ENCODE assay signal across 2 cellular contexts in the genomic region with DNA sequence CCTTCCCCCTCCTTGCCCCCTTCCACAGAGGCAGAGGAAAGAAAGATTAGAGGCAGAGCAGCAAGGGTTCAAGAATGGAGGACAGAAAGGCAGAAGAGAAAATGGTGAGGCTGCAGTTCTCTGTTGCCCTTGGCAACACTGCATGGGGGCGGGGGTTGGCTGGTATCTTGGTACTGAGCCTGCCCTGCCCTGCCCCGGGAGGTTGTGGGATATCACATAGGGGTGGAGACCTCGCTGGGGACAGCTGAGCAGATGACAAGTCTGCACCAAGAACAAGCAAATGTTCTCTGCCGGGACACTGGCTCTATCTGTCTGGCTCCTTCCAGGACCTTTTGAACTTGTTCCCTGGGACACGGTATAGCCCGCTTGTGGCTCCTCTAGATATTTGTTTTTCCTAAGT.
TF ChIP-seq lines count a peak whose summit lies in the region.

No MANE protein-coding gene starts in this region.

TF ChIP-seq in HepG2, 621 proteins besides CTCF, POLR2A, EP300 and RAD21:
- TF ChIP-seq ATAD3A (CRISPR knock-in tag; IDR thresholded peaks at IDR 0.05): no peak
- no peak for TF ChIP-seq ZNF616 (CRISPR knock-in tag; IDR thresholded peaks at IDR 0.05; ENCODE audit: low read depth)
- TF ChIP-seq, protein P1, sequence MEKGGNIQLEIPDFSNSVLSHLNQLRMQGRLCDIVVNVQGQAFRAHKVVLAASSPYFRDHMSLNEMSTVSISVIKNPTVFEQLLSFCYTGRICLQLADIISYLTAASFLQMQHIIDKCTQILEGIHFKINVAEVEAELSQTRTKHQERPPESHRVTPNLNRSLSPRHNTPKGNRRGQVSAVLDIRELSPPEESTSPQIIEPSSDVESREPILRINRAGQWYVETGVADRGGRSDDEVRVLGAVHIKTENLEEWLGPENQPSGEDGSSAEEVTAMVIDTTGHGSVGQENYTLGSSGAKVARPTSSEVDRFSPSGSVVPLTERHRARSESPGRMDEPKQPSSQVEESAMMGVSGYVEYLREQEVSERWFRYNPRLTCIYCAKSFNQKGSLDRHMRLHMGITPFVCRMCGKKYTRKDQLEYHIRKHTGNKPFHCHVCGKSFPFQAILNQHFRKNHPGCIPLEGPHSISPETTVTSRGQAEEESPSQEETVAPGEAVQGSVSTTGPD (CRISPR knock-in tag; IDR thresholded peaks at IDR 0.05): no peak
- TF ChIP-seq JARID2 (CRISPR knock-in tag; IDR thresholded peaks at IDR 0.05; ENCODE audit: insufficient replicate concordance): no peak
- TF ChIP-seq, protein P2, sequence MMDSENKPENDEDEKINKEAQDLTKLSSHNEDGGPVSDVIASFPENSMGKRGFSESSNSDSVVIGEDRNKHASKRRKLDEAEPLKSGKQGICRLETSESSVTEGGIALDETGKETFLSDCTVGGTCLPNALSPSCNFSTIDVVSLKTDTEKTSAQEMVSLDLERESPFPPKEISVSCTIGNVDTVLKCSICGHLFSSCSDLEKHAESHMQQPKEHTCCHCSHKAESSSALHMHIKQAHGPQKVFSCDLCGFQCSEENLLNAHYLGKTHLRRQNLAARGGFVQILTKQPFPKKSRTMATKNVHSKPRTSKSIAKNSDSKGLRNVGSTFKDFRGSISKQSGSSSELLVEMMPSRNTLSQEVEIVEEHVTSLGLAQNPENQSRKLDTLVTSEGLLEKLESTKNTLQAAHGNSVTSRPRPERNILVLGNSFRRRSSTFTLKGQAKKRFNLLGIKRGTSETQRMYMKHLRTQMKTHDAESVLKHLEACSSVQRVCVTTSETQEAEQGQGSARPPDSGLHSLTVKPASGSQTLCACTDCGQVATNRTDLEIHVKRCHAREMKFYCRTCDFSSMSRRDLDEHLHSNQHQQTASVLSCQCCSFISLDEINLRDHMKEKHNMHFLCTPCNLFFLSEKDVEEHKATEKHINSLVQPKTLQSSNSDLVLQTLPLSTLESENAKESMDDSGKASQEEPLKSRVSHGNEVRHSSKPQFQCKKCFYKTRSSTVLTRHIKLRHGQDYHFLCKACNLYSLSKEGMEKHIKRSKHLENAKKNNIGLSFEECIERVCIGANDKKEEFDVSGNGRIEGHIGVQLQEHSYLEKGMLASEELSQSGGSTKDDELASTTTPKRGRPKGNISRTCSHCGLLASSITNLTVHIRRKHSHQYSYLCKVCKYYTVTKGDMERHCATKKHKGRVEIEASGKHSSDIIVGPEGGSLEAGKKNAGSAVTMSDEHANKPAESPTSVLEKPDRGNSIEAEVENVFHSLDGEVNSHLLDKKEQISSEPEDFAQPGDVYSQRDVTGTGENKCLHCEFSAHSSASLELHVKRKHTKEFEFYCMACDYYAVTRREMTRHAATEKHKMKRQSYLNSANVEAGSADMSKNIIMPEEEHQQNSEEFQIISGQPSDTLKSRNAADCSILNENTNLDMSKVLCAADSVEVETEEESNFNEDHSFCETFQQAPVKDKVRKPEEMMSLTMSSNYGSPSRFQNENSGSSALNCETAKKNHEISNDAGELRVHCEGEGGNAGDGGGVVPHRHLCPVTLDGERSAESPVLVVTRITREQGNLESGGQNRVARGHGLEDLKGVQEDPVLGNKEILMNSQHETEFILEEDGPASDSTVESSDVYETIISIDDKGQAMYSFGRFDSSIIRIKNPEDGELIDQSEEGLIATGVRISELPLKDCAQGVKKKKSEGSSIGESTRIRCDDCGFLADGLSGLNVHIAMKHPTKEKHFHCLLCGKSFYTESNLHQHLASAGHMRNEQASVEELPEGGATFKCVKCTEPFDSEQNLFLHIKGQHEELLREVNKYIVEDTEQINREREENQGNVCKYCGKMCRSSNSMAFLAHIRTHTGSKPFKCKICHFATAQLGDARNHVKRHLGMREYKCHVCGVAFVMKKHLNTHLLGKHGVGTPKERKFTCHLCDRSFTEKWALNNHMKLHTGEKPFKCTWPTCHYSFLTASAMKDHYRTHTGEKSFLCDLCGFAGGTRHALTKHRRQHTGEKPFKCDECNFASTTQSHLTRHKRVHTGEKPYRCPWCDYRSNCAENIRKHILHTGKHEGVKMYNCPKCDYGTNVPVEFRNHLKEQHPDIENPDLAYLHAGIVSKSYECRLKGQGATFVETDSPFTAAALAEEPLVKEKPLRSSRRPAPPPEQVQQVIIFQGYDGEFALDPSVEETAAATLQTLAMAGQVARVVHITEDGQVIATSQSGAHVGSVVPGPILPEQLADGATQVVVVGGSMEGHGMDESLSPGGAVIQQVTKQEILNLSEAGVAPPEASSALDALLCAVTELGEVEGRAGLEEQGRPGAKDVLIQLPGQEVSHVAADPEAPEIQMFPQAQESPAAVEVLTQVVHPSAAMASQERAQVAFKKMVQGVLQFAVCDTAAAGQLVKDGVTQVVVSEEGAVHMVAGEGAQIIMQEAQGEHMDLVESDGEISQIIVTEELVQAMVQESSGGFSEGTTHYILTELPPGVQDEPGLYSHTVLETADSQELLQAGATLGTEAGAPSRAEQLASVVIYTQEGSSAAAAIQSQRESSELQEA (CRISPR knock-in tag; IDR thresholded peaks at IDR 0.05; ENCODE audit: not compliant biosample characterization): no peak

TF ChIP-seq in H1, 55 proteins besides CTCF, POLR2A, EP300 and RAD21:
- TF ChIP-seq SRF (IDR thresholded peaks at IDR 0.05; ENCODE audit: low read depth, low read length): no peak
- no peak for TF ChIP-seq GTF2F1 (IDR thresholded peaks at IDR 0.05; ENCODE audit: borderline replicate concordance, low read depth, low read length)
- TF ChIP-seq SIN3A (conservative IDR thresholded peaks at IDR 0.05 in 1 of 2, IDR thresholded peaks at IDR 0.05 in 1 of 2; ENCODE audit: low read depth in 1 of 2, low read length in 2 of 2): no peak
- peak; percentile 24; the same call in 1 of the 2 replicates for TF ChIP-seq MAFK (IDR thresholded peaks at IDR 0.05; ENCODE audit: low read depth, low read length)
- TF ChIP-seq, protein P3, sequence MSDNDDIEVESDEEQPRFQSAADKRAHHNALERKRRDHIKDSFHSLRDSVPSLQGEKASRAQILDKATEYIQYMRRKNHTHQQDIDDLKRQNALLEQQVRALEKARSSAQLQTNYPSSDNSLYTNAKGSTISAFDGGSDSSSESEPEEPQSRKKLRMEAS (IDR thresholded peaks at IDR 0.05): no peak
